In genomic region chr18:13811993-13812392, GRCh38 we compare ENCODE assay signal across 15 cellular contexts. TPM values are rescaled to one million over a fixed set of nuclear protein-coding genes. Genes with fewer than 3 reads are reported as not detected.
DNase-seq lines count a peak whose midpoint lies in the region; ATAC-seq, FAIRE-seq and TF ChIP-seq lines count a peak whose summit lies in the region.
"Had no signal": no experiment of that assay in that cellular context is flagged by ENCODE, and none has a peak within 500 bp of the region (broad histone marks: within the 10 kb centered on the region; RNA-seq: fewer than 3 reads in every experiment).

No MANE protein-coding gene starts in this region.

- H3K36me3 ChIP-seq in upper lobe of left lung, result no peaks in the 10 kb centered on the region
- H3K36me3 ChIP-seq: heart left ventricle had no signal

- 61 to 63% methylated on average over 6 of the region's 6 CpGs for WGBS in upper lobe of left lung, 2 donors

- TF ChIP-seq CTCF in cardiac fibroblast (IDR thresholded peaks at IDR 0.05; ENCODE audit: low read depth, low read length) (peak; percentile 35), upper lobe of left lung (IDR thresholded peaks at IDR 0.05) (no peak)

- H3K27me3 Mint-ChIP-seq in stimulated activated naive CD8-positive, alpha-beta T cell treated with anti-CD3 and anti-CD28 coated beads, Interleukin-15, amount 100 ng/mL, for 72 hours, result peaks cover 32% of the 10 kb centered on the region
- H3K27me3 Mint-ChIP-seq in stimulated activated memory B cell treated with anti-CD40 and anti-IgM and Interleukin-4, amounts not matched to agents 10 μg/mL and 1 μg/mL and 100 μg/mL, for 72 hours, result peaks cover 7% of the 10 kb centered on the region

- no peaks in the 10 kb centered on the region for H3K9me3 Mint-ChIP-seq in stimulated activated naive CD8-positive, alpha-beta T cell treated with anti-CD3 and anti-CD28 coated beads, Interleukin-15, amount 100 ng/mL, for 72 hours
- no peaks in the 10 kb centered on the region for H3K9me3 Mint-ChIP-seq in stimulated activated memory B cell treated with anti-CD40 and anti-IgM and Interleukin-4, amounts not matched to agents 10 μg/mL and 1 μg/mL and 100 μg/mL, for 72 hours
- H3K9me3 Mint-ChIP-seq: CD14-positive monocyte, mesothelial cell of epicardium had no signal

- H3K4me3 ChIP-seq in cardiac fibroblast (replicated peaks in 1 of 2; ENCODE audit: low read depth in 2 of 2, low read length in 2 of 2), result no peak overlapping the region
- no peak overlapping the region for H3K4me3 ChIP-seq in upper lobe of left lung
- H3K4me3 ChIP-seq: heart left ventricle had no signal

- no peak for DNase-seq in stimulated activated naive CD8-positive, alpha-beta T cell treated with anti-CD3 and anti-CD28 coated beads, Interleukin-15, amount 100 ng/mL, for 72 hours
- no peak for DNase-seq in stimulated activated naive CD8-positive, alpha-beta T cell treated with anti-CD3 and anti-CD28 coated beads, Interleukin-15, Interleukin-2, amounts not matched to agents 100 U/mL and 50 U/mL, for 24 hours
- peak; percentile 56 to 72 for DNase-seq in Kasumi-1 (lab: John Stamatoyannopoulos, UW)
- DNase-seq in cardiac fibroblast (ENCODE audit: low read depth in 2 of 2), result no peak
- DNase-seq in urothelium cell line (ENCODE audit: low spot score), result peak; percentile 82
- no peak for DNase-seq in NCI-H226
- no peak for DNase-seq in upper lobe of left lung
- DNase-seq: activated naive CD4-positive, alpha-beta T cell treated with Interleukin-2 at 50 U/mL for 16 hours; heart left ventricle; right cardiac atrium had no signal

- peaks cover 5% of the 10 kb centered on the region for H3K4me1 Mint-ChIP-seq in stimulated activated naive CD8-positive, alpha-beta T cell treated with anti-CD3 and anti-CD28 coated beads, Interleukin-15, amount 100 ng/mL, for 72 hours
- no peaks in the 10 kb centered on the region for H3K4me1 Mint-ChIP-seq in stimulated activated memory B cell treated with anti-CD40 and anti-IgM and Interleukin-4, amounts not matched to agents 10 μg/mL and 1 μg/mL and 100 μg/mL, for 72 hours
- H3K4me1 Mint-ChIP-seq: CD14-positive monocyte had no signal

- peak; percentile 87 for FAIRE-seq in urothelium cell line (lab: Jason Lieb, UNC)

- no peaks in the 10 kb centered on the region for H3K9me3 ChIP-seq in upper lobe of left lung
- H3K9me3 ChIP-seq: heart left ventricle had no signal

- no peak for TF ChIP-seq EP300 in upper lobe of left lung (IDR thresholded peaks at IDR 0.05)

- no peak overlapping the region for H3K27ac Mint-ChIP-seq in stimulated activated naive CD8-positive, alpha-beta T cell treated with anti-CD3 and anti-CD28 coated beads, Interleukin-15, amount 100 ng/mL, for 72 hours
- H3K27ac Mint-ChIP-seq in stimulated activated memory B cell treated with anti-CD40 and anti-IgM and Interleukin-4, amounts not matched to agents 10 μg/mL and 1 μg/mL and 100 μg/mL, for 72 hours, result no peak overlapping the region
- H3K27ac Mint-ChIP-seq: CD14-positive monocyte, mesothelial cell of epicardium had no signal

- no peak overlapping the region for H3K27ac ChIP-seq in upper lobe of left lung
- H3K27ac ChIP-seq: heart left ventricle had no signal

- peak; percentile 45 for ATAC-seq in stimulated activated naive CD8-positive, alpha-beta T cell treated with anti-CD3 and anti-CD28 coated beads, Interleukin-15, amount 100 ng/mL, for 72 hours
- ATAC-seq in stimulated activated naive CD8-positive, alpha-beta T cell treated with anti-CD3 and anti-CD28 coated beads, Interleukin-15, Interleukin-2, amounts not matched to agents 100 U/mL and 50 U/mL, for 24 hours, result no peak
- no peak for ATAC-seq in upper lobe of left lung (ENCODE audit: low FRiP score in 2 of 2)
- ATAC-seq in stimulated activated memory B cell treated with anti-CD40 and anti-IgM and Interleukin-4, amounts not matched to agents 10 μg/mL and 1 μg/mL and 100 μg/mL, for 72 hours, result no peak
- ATAC-seq: heart left ventricle had no signal

- no peak for TF ChIP-seq POLR2A in upper lobe of left lung (IDR thresholded peaks at IDR 0.05)

- H3K36me3 Mint-ChIP-seq in stimulated activated memory B cell treated with anti-CD40 and anti-IgM and Interleukin-4, amounts not matched to agents 10 μg/mL and 1 μg/mL and 100 μg/mL, for 72 hours, result no peaks in the 10 kb centered on the region
- H3K36me3 Mint-ChIP-seq: CD14-positive monocyte, mesothelial cell of epicardium had no signal

- no peaks in the 10 kb centered on the region for H3K27me3 ChIP-seq in upper lobe of left lung

- H3K4me1 ChIP-seq in upper lobe of left lung, result no peaks in the 10 kb centered on the region
- H3K4me1 ChIP-seq: heart left ventricle had no signal

- H3K4me3 Mint-ChIP-seq in stimulated activated naive CD8-positive, alpha-beta T cell treated with anti-CD3 and anti-CD28 coated beads, Interleukin-15, amount 100 ng/mL, for 72 hours, result no peak overlapping the region
- H3K4me3 Mint-ChIP-seq in stimulated activated memory B cell treated with anti-CD40 and anti-IgM and Interleukin-4, amounts not matched to agents 10 μg/mL and 1 μg/mL and 100 μg/mL, for 72 hours, result no peak overlapping the region
- H3K4me3 Mint-ChIP-seq: CD14-positive monocyte, mesothelial cell of epicardium had no signal

RNA-seq across cellular contexts. Expression of gene MC5R, which starts 12.0 kb away (rescaled TPM):
- not detected for total RNA-seq in upper lobe of left lung
- total RNA-seq: dermis microvascular lymphatic vessel endothelial cell, heart left ventricle, mesothelial cell of epicardium, right cardiac atrium, urinary bladder had no signal

Comparison
In these comparisons a context has a peak if more than half of its experiments do, and no peak if none do; other contexts are left out.
1. DNase-seq: peak in Kasumi-1 (2 of 2) and urothelium cell line (single experiment); none in stimulated activated naive CD8-positive, alpha-beta T cell treated with anti-CD3 and anti-CD28 coated beads, Interleukin-15, amount 100 ng/mL, for 72 hours (0 of 2), stimulated activated naive CD8-positive, alpha-beta T cell treated with anti-CD3 and anti-CD28 coated beads, Interleukin-15, Interleukin-2, amounts not matched to agents 100 U/mL and 50 U/mL, for 24 hours (single experiment), cardiac fibroblast (0 of 2), NCI-H226 (single experiment) and upper lobe of left lung (0 of 2).